Comparison of ENCODE assay signal across 3 cellular contexts in the genomic region with DNA sequence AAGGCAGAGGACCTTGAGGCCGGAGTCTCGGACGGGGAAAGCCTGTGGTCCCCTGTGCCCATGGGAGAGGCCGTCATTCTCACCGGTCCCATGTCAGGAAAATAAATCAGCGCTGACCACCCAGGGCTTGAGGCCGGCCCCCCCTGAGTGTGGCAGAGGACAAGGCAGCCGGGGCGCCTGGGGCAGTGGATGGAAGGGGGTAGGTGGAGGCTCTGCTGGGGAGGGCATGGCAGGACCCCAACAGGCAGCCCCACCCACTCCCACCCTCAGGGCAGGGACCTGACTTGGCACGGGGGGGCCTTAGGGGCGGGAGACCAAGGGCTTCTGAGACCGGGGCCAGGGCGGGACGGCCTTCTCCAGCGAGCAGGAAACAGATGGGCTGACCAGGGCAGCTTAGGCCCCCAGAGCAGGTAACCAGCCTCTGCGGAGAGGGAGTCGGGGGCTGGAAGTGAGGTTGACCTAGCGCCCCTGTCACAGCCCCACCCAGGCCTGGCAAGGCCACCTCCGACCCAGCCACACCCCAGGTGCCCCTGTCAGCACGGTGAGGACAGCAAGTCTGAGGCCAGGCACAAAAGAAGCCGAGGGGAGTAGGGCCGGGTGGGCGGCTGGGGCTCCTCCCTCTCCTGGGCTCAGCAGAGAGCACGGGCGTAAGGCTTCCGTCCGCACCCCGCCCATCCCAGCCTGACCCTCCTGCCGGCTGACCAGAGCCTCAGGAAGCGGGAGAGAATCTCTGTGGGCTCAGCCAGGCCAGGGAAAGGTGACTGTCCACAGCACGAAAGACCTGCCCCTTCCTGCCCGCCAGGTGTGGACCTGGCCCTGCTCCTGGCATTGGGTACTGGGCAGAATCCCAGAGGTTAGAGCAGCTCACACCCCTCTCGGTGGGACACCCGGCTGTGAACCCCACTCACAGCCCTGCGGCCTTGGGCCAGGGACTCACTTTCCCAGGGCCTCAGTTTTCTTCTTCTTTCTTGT.
TF ChIP-seq lines count a peak whose summit lies in the region.

No MANE protein-coding gene starts in this region.

TF ChIP-seq in SK-N-SH, 30 proteins besides CTCF, POLR2A, EP300 and RAD21:
- no peak for TF ChIP-seq MEF2A (IDR thresholded peaks at IDR 0.05; ENCODE audit: borderline replicate concordance, low read depth)

TF ChIP-seq in SK-N-SH treated with all-trans-retinoic acid at 6 μM for 48 hours, 23 proteins besides CTCF, POLR2A, EP300 and RAD21:
- no peak for TF ChIP-seq ZC3H10 (CRISPR knock-in tag; IDR thresholded peaks at IDR 0.05)
- TF ChIP-seq ZNF565 (CRISPR knock-in tag; conservative IDR thresholded peaks at IDR 0.05; ENCODE audit: low read depth) = no peak
- TF ChIP-seq ZFP30 (CRISPR knock-in tag; IDR thresholded peaks at IDR 0.05) = no peak
- TF ChIP-seq, protein P1, sequence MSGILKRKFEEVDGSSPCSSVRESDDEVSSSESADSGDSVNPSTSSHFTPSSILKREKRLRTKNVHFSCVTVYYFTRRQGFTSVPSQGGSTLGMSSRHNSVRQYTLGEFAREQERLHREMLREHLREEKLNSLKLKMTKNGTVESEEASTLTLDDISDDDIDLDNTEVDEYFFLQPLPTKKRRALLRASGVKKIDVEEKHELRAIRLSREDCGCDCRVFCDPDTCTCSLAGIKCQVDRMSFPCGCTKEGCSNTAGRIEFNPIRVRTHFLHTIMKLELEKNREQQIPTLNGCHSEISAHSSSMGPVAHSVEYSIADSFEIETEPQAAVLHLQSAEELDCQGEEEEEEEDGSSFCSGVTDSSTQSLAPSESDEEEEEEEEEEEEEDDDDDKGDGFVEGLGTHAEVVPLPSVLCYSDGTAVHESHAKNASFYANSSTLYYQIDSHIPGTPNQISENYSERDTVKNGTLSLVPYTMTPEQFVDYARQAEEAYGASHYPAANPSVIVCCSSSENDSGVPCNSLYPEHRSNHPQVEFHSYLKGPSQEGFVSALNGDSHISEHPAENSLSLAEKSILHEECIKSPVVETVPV (CRISPR knock-in tag; IDR thresholded peaks at IDR 0.05) = no peak
- no peak for TF ChIP-seq ISL1 (CRISPR knock-in tag; IDR thresholded peaks at IDR 0.05)
- no peak for TF ChIP-seq ARNTL (CRISPR knock-in tag; IDR thresholded peaks at IDR 0.05; ENCODE audit: borderline replicate concordance, low read depth)
- no peak for TF ChIP-seq PPARA (CRISPR knock-in tag; IDR thresholded peaks at IDR 0.05; ENCODE audit: borderline replicate concordance)
- TF ChIP-seq TCF4 (CRISPR knock-in tag; IDR thresholded peaks at IDR 0.05; ENCODE audit: borderline replicate concordance) = no peak
- TF ChIP-seq ZNF8 (CRISPR knock-in tag; IDR thresholded peaks at IDR 0.05) = no peak
- TF ChIP-seq ZNF70 (CRISPR knock-in tag; IDR thresholded peaks at IDR 0.05) = no peak
- no peak for TF ChIP-seq GLIS3 (CRISPR knock-in tag; IDR thresholded peaks at IDR 0.05)
- TF ChIP-seq, protein P2, sequence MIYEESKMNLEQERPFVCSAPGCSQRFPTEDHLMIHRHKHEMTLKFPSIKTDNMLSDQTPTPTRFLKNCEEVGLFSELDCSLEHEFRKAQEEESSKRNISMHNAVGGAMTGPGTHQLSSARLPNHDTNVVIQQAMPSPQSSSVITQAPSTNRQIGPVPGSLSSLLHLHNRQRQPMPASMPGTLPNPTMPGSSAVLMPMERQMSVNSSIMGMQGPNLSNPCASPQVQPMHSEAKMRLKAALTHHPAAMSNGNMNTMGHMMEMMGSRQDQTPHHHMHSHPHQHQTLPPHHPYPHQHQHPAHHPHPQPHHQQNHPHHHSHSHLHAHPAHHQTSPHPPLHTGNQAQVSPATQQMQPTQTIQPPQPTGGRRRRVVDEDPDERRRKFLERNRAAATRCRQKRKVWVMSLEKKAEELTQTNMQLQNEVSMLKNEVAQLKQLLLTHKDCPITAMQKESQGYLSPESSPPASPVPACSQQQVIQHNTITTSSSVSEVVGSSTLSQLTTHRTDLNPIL (CRISPR knock-in tag; IDR thresholded peaks at IDR 0.05; ENCODE audit: low read depth) = no peak

TF ChIP-seq in H1, 55 proteins besides CTCF, POLR2A, EP300 and RAD21:
- TF ChIP-seq NANOG (IDR thresholded peaks at IDR 0.05; ENCODE audit: insufficient read depth, low read depth, low read length, poor library complexity, severe bottlenecking) (no peak), BCL11A (IDR thresholded peaks at IDR 0.05; ENCODE audit: low read depth in 2 of 2, low read length in 2 of 2) (no peak), SUZ12 (IDR thresholded peaks at IDR 0.05; ENCODE audit: low read length) (no peak), CHD2 (IDR thresholded peaks at IDR 0.05; ENCODE audit: low read length) (no peak), CHD1 (IDR thresholded peaks at IDR 0.05; ENCODE audit: low read depth, low read length) (no peak), CREB1 (IDR thresholded peaks at IDR 0.05) (no peak)
- TF ChIP-seq, protein P3, sequence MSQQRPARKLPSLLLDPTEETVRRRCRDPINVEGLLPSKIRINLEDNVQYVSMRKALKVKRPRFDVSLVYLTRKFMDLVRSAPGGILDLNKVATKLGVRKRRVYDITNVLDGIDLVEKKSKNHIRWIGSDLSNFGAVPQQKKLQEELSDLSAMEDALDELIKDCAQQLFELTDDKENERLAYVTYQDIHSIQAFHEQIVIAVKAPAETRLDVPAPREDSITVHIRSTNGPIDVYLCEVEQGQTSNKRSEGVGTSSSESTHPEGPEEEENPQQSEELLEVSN (IDR thresholded peaks at IDR 0.05) = no peak
- TF ChIP-seq, protein P4, sequence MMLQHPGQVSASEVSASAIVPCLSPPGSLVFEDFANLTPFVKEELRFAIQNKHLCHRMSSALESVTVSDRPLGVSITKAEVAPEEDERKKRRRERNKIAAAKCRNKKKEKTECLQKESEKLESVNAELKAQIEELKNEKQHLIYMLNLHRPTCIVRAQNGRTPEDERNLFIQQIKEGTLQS (IDR thresholded peaks at IDR 0.05; ENCODE audit: insufficient read depth, low read depth, low read length) = no peak
